In genomic region chr6:46324706-46325105, GRCh38 we compare ENCODE assay signal across 25 cellular contexts.
A peak's percentile ranks its signal among the peaks of the same experiment; 100 is the strongest.
DNase-seq lines count a peak whose midpoint lies in the region; ATAC-seq and TF ChIP-seq lines count a peak whose summit lies in the region.
"Had no signal": no experiment of that assay in that cellular context is flagged by ENCODE, and none has a peak within 500 bp of the region (broad histone marks: within the 10 kb centered on the region; RNA-seq: fewer than 3 reads in every experiment).

No MANE protein-coding gene starts in this region.

- no peak for ATAC-seq in activated CD8-positive, alpha-beta memory T cell treated with anti-CD3 and anti-CD28 coated beads, Interleukin-2, amount 10 ng/mL, durations not matched to agents 7 days and 5 days
- no peak for ATAC-seq in central memory CD8-positive, alpha-beta T cell (replicated peaks; ENCODE audit: extremely low read depth, poor library complexity, severe bottlenecking)
- no peak for ATAC-seq in activated CD8-positive, alpha-beta T cell treated with anti-CD3 and anti-CD28 coated beads, Interleukin-2, amount 10 ng/mL, durations not matched to agents 7 days and 5 days
- ATAC-seq: A549 had no signal

- peaks cover 6% of the 10 kb centered on the region for H3K27me3 Mint-ChIP-seq in activated CD8-positive, alpha-beta memory T cell treated with anti-CD3 and anti-CD28 coated beads, Interleukin-2, amount 10 ng/mL, durations not matched to agents 7 days and 5 days
- H3K27me3 Mint-ChIP-seq in central memory CD8-positive, alpha-beta T cell, result no peaks in the 10 kb centered on the region
- H3K27me3 Mint-ChIP-seq in activated CD8-positive, alpha-beta T cell treated with anti-CD3 and anti-CD28 coated beads, Interleukin-2, amount 10 ng/mL, durations not matched to agents 7 days and 5 days (ENCODE audit: low read depth), result peaks cover 26% of the 10 kb centered on the region
- no peaks in the 10 kb centered on the region for H3K27me3 Mint-ChIP-seq in immature natural killer cell (ENCODE audit: low read depth in 3 of 3)

- H3K27me3 ChIP-seq in subcutaneous abdominal adipose tissue (ENCODE audit: control insufficient read depth in 5 of 5, insufficient read depth in 4 of 5, low read length in 5 of 5) (no peaks in the 10 kb centered on the region), esophagus muscularis mucosa (no peaks in the 10 kb centered on the region)
- H3K27me3 ChIP-seq: BE2C, suprapubic skin, uterus had no signal

- POLR2A ChIA-PET in activated CD8-positive, alpha-beta T cell treated with anti-CD3 and anti-CD28 coated beads, Interleukin-2, amount 10 ng/mL, durations not matched to agents 7 days and 5 days (lab: Charles Lee), result no interaction called here

- H3K36me3 ChIP-seq in subcutaneous abdominal adipose tissue (ENCODE audit: control insufficient read depth in 5 of 5, insufficient read depth in 5 of 5, low read length in 5 of 5) (no peaks in the 10 kb centered on the region), esophagus muscularis mucosa (no peaks in the 10 kb centered on the region)
- H3K36me3 ChIP-seq: BE2C, suprapubic skin, uterus had no signal

- peak overlapping the region; percentile 59 for H3K4me3 Mint-ChIP-seq in activated CD8-positive, alpha-beta memory T cell treated with anti-CD3 and anti-CD28 coated beads, Interleukin-2, amount 10 ng/mL, durations not matched to agents 7 days and 5 days
- H3K4me3 Mint-ChIP-seq in central memory CD8-positive, alpha-beta T cell, result peak overlapping the region; percentile 54
- no peak overlapping the region for H3K4me3 Mint-ChIP-seq in activated CD8-positive, alpha-beta T cell treated with anti-CD3 and anti-CD28 coated beads, Interleukin-2, amount 10 ng/mL, durations not matched to agents 7 days and 5 days
- H3K4me3 Mint-ChIP-seq in immature natural killer cell, result peak overlapping the region in 1 of 5 donors; percentile 80
- H3K4me3 Mint-ChIP-seq: activated CD4-positive, alpha-beta T cell treated with anti-CD3 and anti-CD28 coated beads for 36 hours; activated naive CD8-positive, alpha-beta T cell had no signal

- H3K4me1 Mint-ChIP-seq in activated CD8-positive, alpha-beta memory T cell treated with anti-CD3 and anti-CD28 coated beads, Interleukin-2, amount 10 ng/mL, durations not matched to agents 7 days and 5 days, result peaks cover 56% of the 10 kb centered on the region
- peaks cover 21% of the 10 kb centered on the region for H3K4me1 Mint-ChIP-seq in central memory CD8-positive, alpha-beta T cell
- H3K4me1 Mint-ChIP-seq in activated CD8-positive, alpha-beta T cell treated with anti-CD3 and anti-CD28 coated beads, Interleukin-2, amount 10 ng/mL, durations not matched to agents 7 days and 5 days (ENCODE audit: low read depth), result peaks cover 2% of the 10 kb centered on the region
- peaks cover 14 to 17% of the 10 kb centered on the region in 2 donors for H3K4me1 Mint-ChIP-seq in immature natural killer cell

- no peak for DNase-seq in activated CD8-positive, alpha-beta memory T cell treated with anti-CD3 and anti-CD28 coated beads, Interleukin-2, amount 10 ng/mL, durations not matched to agents 7 days and 5 days
- no peak for DNase-seq in activated CD8-positive, alpha-beta memory T cell treated with anti-CD3 and anti-CD28 coated beads, Interleukin-2, amount 50 U/mL, for 48 hours
- no peak for DNase-seq in central memory CD8-positive, alpha-beta T cell (ENCODE audit: low spot score in 2 of 2)
- peak; percentile 14 for DNase-seq in medulla oblongata (ENCODE audit: extremely low spot score)
- DNase-seq in activated CD8-positive, alpha-beta T cell treated with anti-CD3 and anti-CD28 coated beads, Interleukin-2, amount 10 ng/mL, durations not matched to agents 7 days and 5 days, result no peak
- no peak for DNase-seq in esophagus muscularis mucosa (ENCODE audit: extremely low spot score)
- no peak for DNase-seq in immature natural killer cell
- DNase-seq: COR-L47; DMS79 treated with DMSO at 0.1 percent for 48 hours; effector memory CD4-positive, alpha-beta T cell; NCI-H1930; NCI-H82; T-helper 2 cell; uterus had no signal

- intact Hi-C loops in esophagus muscularis mucosa (cut with DNase I), result no loop called here

- TF ChIP-seq POLR2A in esophagus muscularis mucosa (IDR thresholded peaks at IDR 0.05; ENCODE audit: low read depth), result no peak

- H3K9me3 Mint-ChIP-seq in activated CD8-positive, alpha-beta memory T cell treated with anti-CD3 and anti-CD28 coated beads, Interleukin-2, amount 10 ng/mL, durations not matched to agents 7 days and 5 days (ENCODE audit: low read depth), result no peaks in the 10 kb centered on the region
- no peaks in the 10 kb centered on the region for H3K9me3 Mint-ChIP-seq in central memory CD8-positive, alpha-beta T cell
- no peaks in the 10 kb centered on the region for H3K9me3 Mint-ChIP-seq in activated CD8-positive, alpha-beta T cell treated with anti-CD3 and anti-CD28 coated beads, Interleukin-2, amount 10 ng/mL, durations not matched to agents 7 days and 5 days (ENCODE audit: insufficient read depth)
- H3K9me3 Mint-ChIP-seq in immature natural killer cell, result no peaks in the 10 kb centered on the region
- H3K9me3 Mint-ChIP-seq: activated T-helper 2 cell treated with anti-CD3 and anti-CD28 coated beads, Interferon-gamma antibody, Interleukin-2, Interleukin-4, amounts not matched to agents 10 μg/mL and 5 μg/mL and 100 μg/mL, durations not matched to agents 14 hours and 24 hours and 36 hours had no signal

- TF ChIP-seq EP300 in esophagus muscularis mucosa (IDR thresholded peaks at IDR 0.05), result no peak

- H3K27ac ChIP-seq in subcutaneous abdominal adipose tissue (ENCODE audit: low read depth, low read length) (peak overlapping the region; percentile 66), esophagus muscularis mucosa (replicated peaks in 1 of 4) (peak overlapping the region in 1 of 4 donors; percentile 50)
- H3K27ac ChIP-seq: A549, KMS-11, RWPE1, suprapubic skin, uterus had no signal

- H3K36me3 Mint-ChIP-seq in activated CD8-positive, alpha-beta memory T cell treated with anti-CD3 and anti-CD28 coated beads, Interleukin-2, amount 10 ng/mL, durations not matched to agents 7 days and 5 days, result peaks cover 1% of the 10 kb centered on the region
- H3K36me3 Mint-ChIP-seq in central memory CD8-positive, alpha-beta T cell (ENCODE audit: insufficient read depth), result peaks cover 3% of the 10 kb centered on the region
- H3K36me3 Mint-ChIP-seq in activated CD8-positive, alpha-beta T cell treated with anti-CD3 and anti-CD28 coated beads, Interleukin-2, amount 10 ng/mL, durations not matched to agents 7 days and 5 days (ENCODE audit: low read depth), result no peaks in the 10 kb centered on the region
- H3K36me3 Mint-ChIP-seq in immature natural killer cell, result no peaks in the 10 kb centered on the region
- H3K36me3 Mint-ChIP-seq: activated naive CD8-positive, alpha-beta T cell had no signal

- peak overlapping the region; percentile 67 for H3K27ac Mint-ChIP-seq in activated CD8-positive, alpha-beta memory T cell treated with anti-CD3 and anti-CD28 coated beads, Interleukin-2, amount 10 ng/mL, durations not matched to agents 7 days and 5 days
- H3K27ac Mint-ChIP-seq in central memory CD8-positive, alpha-beta T cell (ENCODE audit: low read depth), result peak overlapping the region; percentile 45
- H3K27ac Mint-ChIP-seq in activated CD8-positive, alpha-beta T cell treated with anti-CD3 and anti-CD28 coated beads, Interleukin-2, amount 10 ng/mL, durations not matched to agents 7 days and 5 days, result no peak overlapping the region
- peak overlapping the region in 2 of 6 donors; percentile 55 to 81 for H3K27ac Mint-ChIP-seq in immature natural killer cell
- H3K27ac Mint-ChIP-seq: activated CD4-positive, alpha-beta T cell treated with anti-CD3 and anti-CD28 coated beads for 36 hours; activated naive CD8-positive, alpha-beta T cell; activated T-helper 2 cell treated with anti-CD3 and anti-CD28 coated beads, Interferon-gamma antibody, Interleukin-2, Interleukin-4, amounts not matched to agents 10 μg/mL and 5 μg/mL and 100 μg/mL, durations not matched to agents 14 hours and 24 hours and 36 hours had no signal

- TF ChIP-seq CTCF in esophagus muscularis mucosa (IDR thresholded peaks at IDR 0.05), result no peak

- peaks cover 0 to 59% (median 41%) of the 10 kb centered on the region in 5 donors for H3K4me1 ChIP-seq in subcutaneous abdominal adipose tissue (ENCODE audit: control insufficient read depth in 5 of 5, insufficient read depth in 5 of 5, low read length in 5 of 5)
- H3K4me1 ChIP-seq in esophagus muscularis mucosa, result peaks cover 76 to 91% (median 77%) of the 10 kb centered on the region in 4 donors
- H3K4me1 ChIP-seq: A549, BE2C had no signal

- H3K9me3 ChIP-seq in subcutaneous abdominal adipose tissue (ENCODE audit: control insufficient read depth in 5 of 5, low read length in 5 of 5), result no peaks in the 10 kb centered on the region
- no peaks in the 10 kb centered on the region for H3K9me3 ChIP-seq in esophagus muscularis mucosa
- H3K9me3 ChIP-seq: A549, BE2C, suprapubic skin, uterus had no signal

- WGBS in esophagus muscularis mucosa, result 65% methylated on average over 2 of the region's 2 CpGs

- no peak overlapping the region for H3K4me3 ChIP-seq in subcutaneous abdominal adipose tissue (ENCODE audit: low read depth in 1 of 5, low read length in 5 of 5)
- H3K4me3 ChIP-seq in esophagus muscularis mucosa, result no peak overlapping the region
- H3K4me3 ChIP-seq: A549, lung, smooth muscle cell, suprapubic skin, uterus had no signal

- CTCF ChIA-PET in activated CD8-positive, alpha-beta memory T cell treated with anti-CD3 and anti-CD28 coated beads, Interleukin-2, amount 10 ng/mL, durations not matched to agents 7 days and 5 days (lab: Charles Lee), result interaction anchor here (1.3 to 1.7 kb wide), 2 partner anchors 104 to 394 kb away, joined by 3 read pairs; no protein-coding TSS in a partner anchor
- CTCF ChIA-PET in activated CD8-positive, alpha-beta T cell treated with anti-CD3 and anti-CD28 coated beads, Interleukin-2, amount 10 ng/mL, durations not matched to agents 7 days and 5 days (lab: Charles Lee), result interaction anchor here (1.5 kb wide), 1 partner anchor 234 kb away, joined by 4 read pairs; no protein-coding TSS in a partner anchor

- no peak overlapping the region for H3K9ac ChIP-seq in subcutaneous abdominal adipose tissue (ENCODE audit: low read length in 5 of 5)
- H3K9ac ChIP-seq: KMS-11 had no signal
